In genomic region chr11:8871283-8871775, GRCh38 we compare ENCODE assay signal across 8 cellular contexts. TPM values are rescaled to one million over a fixed set of nuclear protein-coding genes. Genes with fewer than 3 reads are reported as not detected.
DNase-seq lines count a peak whose midpoint lies in the region; ATAC-seq and TF ChIP-seq lines count a peak whose summit lies in the region.

No MANE protein-coding gene starts in this region.

- peak overlapping the region; percentile 50; the same call in 1 of the 2 replicates for H3K9ac ChIP-seq in OCI-LY3 (ENCODE audit: low read length)
- H3K9ac ChIP-seq in subcutaneous abdominal adipose tissue (ENCODE audit: low read length in 5 of 5), result peak overlapping the region in 1 of 5 donors; percentile 45

- peak overlapping the region; percentile 23; the same call in 1 of the 2 replicates for H2AFZ ChIP-seq in OCI-LY3 (ENCODE audit: low read depth, low read length)

- H3K27ac ChIP-seq in OCI-LY3 (ENCODE audit: low read length) (no peak overlapping the region), left lung (peak overlapping the region; percentile 86 to 92), subcutaneous abdominal adipose tissue (ENCODE audit: low read depth, low read length) (peak overlapping the region; percentile 37)

- DNase-seq in natural killer cell (no peak), left lung (peak in 1 of 2 donors; percentile 66)
- no peak for DNase-seq in natural killer cell treated with Interleukin-12 subunit alpha and Interleukin-12 subunit beta and Interleukin-15 and Interleukin-18, amount 100 ng/mL, for 72 hours (ENCODE audit: low spot score)

- H3K36me3 ChIP-seq in OCI-LY3 (replicated peaks; ENCODE audit: low read depth, low read length), result no peaks in the 10 kb centered on the region
- H3K36me3 ChIP-seq in left lung, result no peaks in the 10 kb centered on the region
- H3K36me3 ChIP-seq in subcutaneous abdominal adipose tissue (ENCODE audit: control insufficient read depth in 5 of 5, insufficient read depth in 5 of 5, low read length in 5 of 5), result no peaks in the 10 kb centered on the region

- H3K36me3 Mint-ChIP-seq in natural killer cell, result no peaks in the 10 kb centered on the region
- H3K36me3 Mint-ChIP-seq in natural killer cell treated with Interleukin-12 subunit alpha and Interleukin-12 subunit beta and Interleukin-15 and Interleukin-18, amount 100 ng/mL, for 72 hours, result no peaks in the 10 kb centered on the region
- no peaks in the 10 kb centered on the region for H3K36me3 Mint-ChIP-seq in dendritic cell treated with granulocyte-macrophage colony-stimulating factor and Interleukin-4, amounts not matched to agents 40 ng/mL and 50 ng/mL, for 4 days (ENCODE audit: low read depth)

- H3K4me3 ChIP-seq in OCI-LY3 (ENCODE audit: low read length) (peak overlapping the region; percentile 78), left lung (peak overlapping the region; percentile 67 to 79), subcutaneous abdominal adipose tissue (ENCODE audit: low read depth in 1 of 5, low read length in 5 of 5) (peak overlapping the region; percentile 58 to 80 (median 72))

- H3K4me1 ChIP-seq in OCI-LY3 (ENCODE audit: low read length), result peaks cover 14% of the 10 kb centered on the region
- peaks cover 14 to 59% of the 10 kb centered on the region in 2 donors for H3K4me1 ChIP-seq in left lung
- peaks cover 0 to 20% (median 13%) of the 10 kb centered on the region in 5 donors for H3K4me1 ChIP-seq in subcutaneous abdominal adipose tissue (ENCODE audit: control insufficient read depth in 5 of 5, insufficient read depth in 5 of 5, low read length in 5 of 5)

- ATAC-seq in natural killer cell (no peak), left lung (peak; percentile 72), GM21619 (IDR thresholded peaks at IDR 0.05; ENCODE audit: unreplicated experiment) (no peak), HG03342 (IDR thresholded peaks at IDR 0.05; ENCODE audit: unreplicated experiment) (no peak)
- ATAC-seq in natural killer cell treated with Interleukin-12 subunit alpha and Interleukin-12 subunit beta and Interleukin-15 and Interleukin-18, amount 100 ng/mL, for 72 hours, result no peak

- TF ChIP-seq CTCF in natural killer cell (IDR thresholded peaks at IDR 0.05) (no peak), OCI-LY3 (IDR thresholded peaks at IDR 0.05; ENCODE audit: low read depth, low read length) (no peak), left lung (IDR thresholded peaks at IDR 0.05) (no peak)

- no peaks in the 10 kb centered on the region for H3K4me1 Mint-ChIP-seq in natural killer cell
- H3K4me1 Mint-ChIP-seq in natural killer cell treated with Interleukin-12 subunit alpha and Interleukin-12 subunit beta and Interleukin-15 and Interleukin-18, amount 100 ng/mL, for 72 hours (ENCODE audit: low read depth in 2 of 2), result no peaks in the 10 kb centered on the region
- peaks cover 15% of the 10 kb centered on the region for H3K4me1 Mint-ChIP-seq in dendritic cell treated with granulocyte-macrophage colony-stimulating factor and Interleukin-4, amounts not matched to agents 40 ng/mL and 50 ng/mL, for 4 days (ENCODE audit: low read depth)

- no peaks in the 10 kb centered on the region for H4K20me1 ChIP-seq in OCI-LY3 (ENCODE audit: insufficient read depth, low read length)

- no peaks in the 10 kb centered on the region for H3K79me2 ChIP-seq in OCI-LY3 (ENCODE audit: low read length)

- H3K9me3 Mint-ChIP-seq in natural killer cell, result no peaks in the 10 kb centered on the region
- H3K9me3 Mint-ChIP-seq in natural killer cell treated with Interleukin-12 subunit alpha and Interleukin-12 subunit beta and Interleukin-15 and Interleukin-18, amount 100 ng/mL, for 72 hours, result no peaks in the 10 kb centered on the region
- no peaks in the 10 kb centered on the region for H3K9me3 Mint-ChIP-seq in dendritic cell treated with granulocyte-macrophage colony-stimulating factor and Interleukin-4, amounts not matched to agents 40 ng/mL and 50 ng/mL, for 4 days

- H3K27ac Mint-ChIP-seq in natural killer cell, result no peak overlapping the region
- no peak overlapping the region for H3K27ac Mint-ChIP-seq in natural killer cell treated with Interleukin-12 subunit alpha and Interleukin-12 subunit beta and Interleukin-15 and Interleukin-18, amount 100 ng/mL, for 72 hours
- no peak overlapping the region for H3K27ac Mint-ChIP-seq in dendritic cell treated with granulocyte-macrophage colony-stimulating factor and Interleukin-4, amounts not matched to agents 40 ng/mL and 50 ng/mL, for 4 days

- H3K27me3 Mint-ChIP-seq in natural killer cell (ENCODE audit: low read depth in 2 of 2), result peaks cover 28 to 46% of the 10 kb centered on the region in 2 donors
- H3K27me3 Mint-ChIP-seq in natural killer cell treated with Interleukin-12 subunit alpha and Interleukin-12 subunit beta and Interleukin-15 and Interleukin-18, amount 100 ng/mL, for 72 hours, result peaks cover 30 to 37% of the 10 kb centered on the region in 2 donors
- H3K27me3 Mint-ChIP-seq in dendritic cell treated with granulocyte-macrophage colony-stimulating factor and Interleukin-4, amounts not matched to agents 40 ng/mL and 50 ng/mL, for 4 days, result peaks cover 48% of the 10 kb centered on the region

- intact Hi-C loops in natural killer cell (cut with micrococcal nuclease), result no loop called here
- intact Hi-C loops in dendritic cell treated with granulocyte-macrophage colony-stimulating factor and Interleukin-4, amounts not matched to agents 40 ng/mL and 50 ng/mL, for 4 days (cut with micrococcal nuclease), result no loop called here
- intact Hi-C loops in left lung (cut with DNase I), result no loop called here

- H3K4me3 Mint-ChIP-seq in natural killer cell, result peak overlapping the region; percentile 25
- no peak overlapping the region for H3K4me3 Mint-ChIP-seq in natural killer cell treated with Interleukin-12 subunit alpha and Interleukin-12 subunit beta and Interleukin-15 and Interleukin-18, amount 100 ng/mL, for 72 hours
- peak overlapping the region; percentile 69 for H3K4me3 Mint-ChIP-seq in dendritic cell treated with granulocyte-macrophage colony-stimulating factor and Interleukin-4, amounts not matched to agents 40 ng/mL and 50 ng/mL, for 4 days

- H3K4me2 ChIP-seq in OCI-LY3 (ENCODE audit: low read length), result peak overlapping the region; percentile 68

- H3K27me3 ChIP-seq in OCI-LY3 (ENCODE audit: low read depth, low read length), result peaks cover 19% of the 10 kb centered on the region
- peaks cover 0 to 41% of the 10 kb centered on the region in 2 donors for H3K27me3 ChIP-seq in left lung
- no peaks in the 10 kb centered on the region for H3K27me3 ChIP-seq in subcutaneous abdominal adipose tissue (ENCODE audit: control insufficient read depth in 5 of 5, insufficient read depth in 4 of 5, low read length in 5 of 5)

- H3K9me3 ChIP-seq in OCI-LY3 (ENCODE audit: insufficient read depth, low read length) (no peaks in the 10 kb centered on the region), left lung (no peaks in the 10 kb centered on the region), subcutaneous abdominal adipose tissue (ENCODE audit: control insufficient read depth in 5 of 5, low read length in 5 of 5) (no peaks in the 10 kb centered on the region)

RNA-seq across cellular contexts. Expression of gene AKIP1, which starts 39.7 kb away (rescaled TPM):
- 1 to 10 TPM; 4.0 to 7.0 (median 4.0) TPM for total RNA-seq in natural killer cell
- total RNA-seq in natural killer cell treated with Interleukin-12 subunit alpha and Interleukin-12 subunit beta and Interleukin-15 and Interleukin-18, amount 100 ng/mL, for 72 hours, result 10 to 100 TPM; 14.8 to 18.0 TPM
- total RNA-seq in left lung, result 10 to 100 TPM; 23.2 to 29.1 TPM
